ENCODE assay signal across 30 cellular contexts in the genomic region with DNA sequence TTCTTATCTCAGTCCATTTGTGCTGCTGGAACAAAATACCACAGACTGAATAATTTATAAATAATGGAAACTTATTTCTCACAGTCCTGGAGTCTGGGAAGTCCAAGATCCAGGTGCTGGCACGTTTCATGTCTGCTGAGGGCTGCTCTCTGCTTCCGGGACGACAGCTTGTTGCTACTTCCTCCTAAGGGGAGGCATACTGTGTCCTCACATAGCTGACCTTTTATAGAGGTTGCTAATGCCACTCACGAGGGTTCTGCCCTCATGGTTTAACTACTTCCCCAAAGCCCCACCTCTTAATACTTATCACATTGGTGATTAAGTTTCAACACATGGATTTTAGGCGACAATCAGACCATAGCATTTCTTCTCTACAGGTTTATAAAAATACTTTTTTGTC.
"Had no signal": no experiment of that assay in that cellular context is flagged by ENCODE, and none has a peak within 500 bp of the region (broad histone marks: within the 10 kb centered on the region; RNA-seq: fewer than 3 reads in every experiment).

No MANE protein-coding gene starts in this region.

- H3K4me3 ChIP-seq: adrenal gland, SJCRH30, SK-N-MC had no signal

- H3K9me3 ChIP-seq: adrenal gland, SJCRH30 had no signal

- H3K36me3 ChIP-seq: adrenal gland, SJCRH30 had no signal

- H3K27ac ChIP-seq: adrenal gland, SJCRH30, SK-N-MC, VCaP had no signal

- H3K27me3 ChIP-seq: adrenal gland, SJCRH30 had no signal

- H3K4me1 ChIP-seq: adrenal gland, SJCRH30 had no signal

- ATAC-seq: activated naive CD4-positive, alpha-beta T cell treated with anti-CD3 and anti-CD28 coated beads, Interleukin-2, amount 50 U/mL, for 72 hours; activated T-cell treated with anti-CD3 and anti-CD28 coated beads, Interleukin-2, amount 50 U/mL, for 4 hours; Panc1; T-helper 17 cell had no signal

- DNase-seq: activated B cell treated with CpG ODN at 0.5 μM for 24 hours; activated CD4-positive, alpha-beta memory T cell treated with anti-CD3 and anti-CD28 coated beads for 36 hours; activated CD4-positive, alpha-beta T cell treated with anti-CD3 and anti-CD28 coated beads for 4 hours; activated CD4-positive, alpha-beta T cell treated with anti-CD3 and anti-CD28 coated beads, Interleukin-2, amount 50 U/mL, for 1 hour; activated CD4-positive, CD25-positive, alpha-beta regulatory T cell treated with anti-CD3 and anti-CD28 coated beads, Interleukin-2, amount 50 U/mL, for 72 hours; activated CD8-positive, alpha-beta memory T cell treated with anti-CD3 and anti-CD28 coated beads, Interleukin-2, amount 50 U/mL, for 4 hours; activated gamma-delta T cell treated with Interleukin-2 at 50 U/mL for 16 hours; activated naive CD4-positive, alpha-beta T cell treated with anti-CD3 and anti-CD28 coated beads for 36 hours; activated T-cell treated with anti-CD3 and anti-CD28 coated beads for 4 hours; activated T-cell treated with anti-CD3 and anti-CD28 coated beads, Interleukin-2, amount 50 U/mL, for 4 hours; adrenal gland; caudate nucleus; cerebellar nuclear complex; Karpas-422; KBM-7; NCI-H1048; NCI-H1105 treated with DMSO at 0.1 percent for 48 hours; NCI-H1436; NCI-H1694; NCI-H1930; NCI-H2081 treated with DMSO at 0.1 percent for 48 hours; NCI-H345; NCI-H524 treated with DMSO at 0.1 percent for 48 hours; SHP77; SJCRH30; T-helper 17 cell had no signal
